14 cellular contexts compared by ENCODE assay signal in genomic region chr4:148214529-148215166, GRCh38.
DNase-seq lines count a peak whose midpoint lies in the region; ATAC-seq and TF ChIP-seq lines count a peak whose summit lies in the region.
"Had no signal": no experiment of that assay in that cellular context is flagged by ENCODE, and none has a peak within 500 bp of the region (broad histone marks: within the 10 kb centered on the region; RNA-seq: fewer than 3 reads in every experiment).

No MANE protein-coding gene starts in this region.

- peaks cover 16% of the 10 kb centered on the region for H3K4me1 ChIP-seq in neural progenitor cell
- peaks cover 36% of the 10 kb centered on the region for H3K4me1 ChIP-seq in vagina

- H2AFZ ChIP-seq in neural progenitor cell (replicated peaks), result no peak overlapping the region

- H3K4me3 Mint-ChIP-seq in neural progenitor cell, result no peak overlapping the region
- H3K4me3 Mint-ChIP-seq: immature natural killer cell had no signal

- H3K9me3 ChIP-seq in neural progenitor cell (ENCODE audit: low read depth) (no peaks in the 10 kb centered on the region), vagina (no peaks in the 10 kb centered on the region)
- H3K9me3 ChIP-seq: neutrophil had no signal

- no peak overlapping the region for H3K27ac Mint-ChIP-seq in neural progenitor cell
- H3K27ac Mint-ChIP-seq: immature natural killer cell had no signal

- intact Hi-C loops in vagina (cut with DNase I), result no loop called here

- TF ChIP-seq POLR2A in vagina (IDR thresholded peaks at IDR 0.05), result no peak

- DNase-seq in NCI-H82 (lab: John Stamatoyannopoulos, UW) (peak; percentile 43), NCI-H82 treated with DMSO at 0.1 percent for 48 hours (lab: John Stamatoyannopoulos, UW; ENCODE audit: unreplicated experiment) (no peak), fibroblast of the conjunctiva (ENCODE audit: low read depth) (peak; percentile 12), neural progenitor cell (ENCODE audit: low spot score) (peak; percentile 35), vagina (ENCODE audit: extremely low spot score in 2 of 2) (no peak), foreskin melanocyte (no peak), NCI-H128 (lab: John Stamatoyannopoulos, UW; ENCODE audit: unreplicated experiment) (no peak)
- DNase-seq: DMS79; immature natural killer cell; MM.1S; stimulated activated CD4-positive, alpha-beta T cell treated with anti-CD3 and anti-CD28 coated beads, Interleukin-4, amount 100 ng/mL, for 4 hours had no signal

- H3F3A ChIP-seq in neural progenitor cell (ENCODE audit: low read depth), result no peaks in the 10 kb centered on the region

- no peaks in the 10 kb centered on the region for H3K36me3 Mint-ChIP-seq in neural progenitor cell

- TF ChIP-seq CTCF in neural progenitor cell (IDR thresholded peaks at IDR 0.05), result no peak
- TF ChIP-seq CTCF in vagina (IDR thresholded peaks at IDR 0.05), result no peak

- ATAC-seq in HG02571 (IDR thresholded peaks at IDR 0.05; ENCODE audit: unreplicated experiment), result no peak

- no peak overlapping the region for H3K4me3 ChIP-seq in neural progenitor cell
- no peak overlapping the region for H3K4me3 ChIP-seq in vagina

- H4K20me1 ChIP-seq in neural progenitor cell (ENCODE audit: low read depth), result no peaks in the 10 kb centered on the region

- H3K27ac ChIP-seq in neural progenitor cell (no peak overlapping the region), vagina (peak overlapping the region; percentile 37)
- H3K27ac ChIP-seq: HL-60, neutrophil had no signal

- no peak overlapping the region for H3K9ac ChIP-seq in neural progenitor cell

- no peaks in the 10 kb centered on the region for H3K27me3 Mint-ChIP-seq in neural progenitor cell (ENCODE audit: insufficient read depth, low read depth)

- H3K79me2 ChIP-seq in neural progenitor cell (ENCODE audit: low read depth), result no peaks in the 10 kb centered on the region

- H3K4me1 Mint-ChIP-seq in neural progenitor cell, result peaks cover 18% of the 10 kb centered on the region

- H3K36me3 ChIP-seq in neural progenitor cell (no peaks in the 10 kb centered on the region), vagina (no peaks in the 10 kb centered on the region)
- H3K36me3 ChIP-seq: neutrophil had no signal

- H3K9me3 Mint-ChIP-seq in neural progenitor cell, result no peaks in the 10 kb centered on the region

- H3K4me2 ChIP-seq in neural progenitor cell, result no peak overlapping the region

- H3K27me3 ChIP-seq in neural progenitor cell (no peaks in the 10 kb centered on the region), vagina (no peaks in the 10 kb centered on the region)
- H3K27me3 ChIP-seq: neutrophil had no signal

Comparison
In these comparisons a context has a peak if more than half of its experiments do, and no peak if none do; other contexts are left out.
1. DNase-seq: peak in NCI-H82 (single experiment), fibroblast of the conjunctiva (single experiment) and neural progenitor cell (single experiment); none in NCI-H82 treated with DMSO at 0.1 percent for 48 hours (single experiment), vagina (0 of 2), foreskin melanocyte (single experiment) and NCI-H128 (single experiment).